Comparison of ENCODE assay signal across 13 cellular contexts in the genomic region with DNA sequence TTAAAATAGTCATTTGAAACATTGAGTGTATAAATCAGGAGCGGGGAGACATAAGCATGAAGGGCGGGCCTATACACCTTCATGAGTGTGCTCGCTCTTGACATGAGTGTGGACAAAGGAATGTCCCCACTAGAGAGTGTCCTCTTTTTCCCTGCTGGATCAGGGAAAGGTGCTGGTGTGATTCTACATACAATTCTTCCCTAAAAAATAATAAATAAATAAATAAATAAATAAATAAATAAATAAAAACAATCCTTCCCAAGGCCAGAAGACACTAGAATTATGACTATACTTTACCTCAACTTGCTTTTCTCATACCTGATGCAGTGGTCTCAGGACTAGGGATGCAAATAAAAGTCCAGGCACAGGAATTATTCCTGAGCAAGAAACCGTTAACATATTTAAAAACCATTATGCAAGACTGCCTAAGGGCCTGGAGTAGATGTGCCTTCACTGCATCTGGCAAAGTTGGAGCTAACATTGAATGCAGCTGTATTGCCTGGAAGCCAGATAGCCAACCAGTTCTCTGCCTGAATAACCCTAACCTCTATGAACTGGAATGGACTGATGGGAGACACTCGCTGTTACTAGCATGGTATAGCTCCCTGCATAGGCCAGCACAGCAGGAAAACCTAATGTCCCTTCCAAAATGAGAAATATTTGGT. TPM values are rescaled to one million over a fixed set of nuclear protein-coding genes. Genes with fewer than 3 reads are reported as not detected.
A peak's percentile ranks its signal among the peaks of the same experiment; 100 is the strongest.
DNase-seq lines count a peak whose midpoint lies in the region; ATAC-seq, FAIRE-seq and TF ChIP-seq lines count a peak whose summit lies in the region.
"Had no signal": no experiment of that assay in that cellular context is flagged by ENCODE, and none has a peak within 500 bp of the region (broad histone marks: within the 10 kb centered on the region; RNA-seq: fewer than 3 reads in every experiment).

No MANE protein-coding gene starts in this region.

- intact Hi-C loops in CD4-positive, alpha-beta T cell (cut with DNase I, micrococcal nuclease) = loop anchor here in 1 of 2 experiments (5.0 kb wide), 1 partner anchor 37 kb away; a partner anchor contains a TSS
- intact Hi-C loops in K562 (cut with micrococcal nuclease) = no loop called here
- intact Hi-C loops in vagina (cut with DNase I) = no loop called here

- DNase-seq in T-helper 1 cell (no peak), K562 (ENCODE audit: extremely low read depth in 1 of 4, low spot score in 3 of 4) (no peak), vagina (ENCODE audit: extremely low spot score in 2 of 2) (peak; percentile 3 to 29)
- DNase-seq in CD4-positive, alpha-beta T cell = no peak
- DNase-seq: C1 segment of cervical spinal cord, DMS79 had no signal

- H3K9me1 ChIP-seq in K562 (ENCODE audit: control insufficient read depth, insufficient read depth, low read length) = no peaks in the 10 kb centered on the region

- no peak for TF ChIP-seq POLR2A in K562 (conservative IDR thresholded peaks at IDR 0.05)
- no peak for TF ChIP-seq POLR2A in vagina (IDR thresholded peaks at IDR 0.05)

- no peaks in the 10 kb centered on the region for H3K36me3 ChIP-seq in K562 (ENCODE audit: control insufficient read depth, insufficient read depth, low read length)
- no peaks in the 10 kb centered on the region for H3K36me3 ChIP-seq in vagina

- H3K4me3 Mint-ChIP-seq in T-helper 1 cell treated with Interleukin-12 subunit alpha and Interleukin-12 subunit beta and Interleukin-4 antibody, amounts not matched to agents 30 μg/mL and 1 μg/mL, for 36 hours = no peak overlapping the region
- H3K4me3 Mint-ChIP-seq in CD4-positive, alpha-beta T cell = peak overlapping the region; percentile 63
- H3K4me3 Mint-ChIP-seq: B cell had no signal

- H3K27ac Mint-ChIP-seq in T-helper 1 cell treated with Interleukin-12 subunit alpha and Interleukin-12 subunit beta and Interleukin-4 antibody, amounts not matched to agents 30 μg/mL and 1 μg/mL, for 36 hours = peak overlapping the region; percentile 12
- H3K27ac Mint-ChIP-seq in CD4-positive, alpha-beta T cell = peak overlapping the region; percentile 96
- H3K27ac Mint-ChIP-seq: B cell had no signal

- POLR2A ChIA-PET in CD4-positive, alpha-beta T cell (lab: Charles Lee) = no interaction called here
- POLR2A ChIA-PET in K562 (lab: Yijun Ruan, JAX) = interaction anchor here (1.0 to 1.2 kb wide), 3 partner anchors 20 to 88 kb away, joined by 3 read pairs; no protein-coding TSS in a partner anchor

- no peak for TF ChIP-seq CTCF in CD4-positive, alpha-beta T cell (IDR thresholded peaks at IDR 0.05)
- TF ChIP-seq CTCF in K562 (IDR thresholded peaks at IDR 0.05 in 2 of 3, conservative IDR thresholded peaks at IDR 0.05 in 1 of 3; ENCODE audit: insufficient read depth in 2 of 3, low read depth in 1 of 3, low read length in 3 of 3) = no peak
- TF ChIP-seq CTCF in vagina (IDR thresholded peaks at IDR 0.05) = no peak

- H3K4me1 ChIP-seq in K562 (replicated peaks in 1 of 2; ENCODE audit: control insufficient read depth in 2 of 2, insufficient read depth in 2 of 2, low read length in 2 of 2) (peaks cover 0 to 6% of the 10 kb centered on the region in 2 experiments; a peak in 3 of 5 replicates), vagina (peaks cover 27% of the 10 kb centered on the region)

- CTCF ChIA-PET in CD4-positive, alpha-beta T cell (lab: Charles Lee) = no interaction called here
- CTCF ChIA-PET in K562 (lab: Yijun Ruan, JAX; ENCODE audit: low intra/inter-chr PET ratio) = no interaction called here

- no peak for TF ChIP-seq RAD21 in K562 (CRISPR knock-in tag; conservative IDR thresholded peaks at IDR 0.05 in 1 of 2, IDR thresholded peaks at IDR 0.05 in 1 of 2)

- no TSS peak for BruUV-seq in K562 (replicated peaks; lab: Mats Ljungman, UMichigan)

- H3K36me3 Mint-ChIP-seq in T-helper 1 cell treated with Interleukin-12 subunit alpha and Interleukin-12 subunit beta and Interleukin-4 antibody, amounts not matched to agents 30 μg/mL and 1 μg/mL, for 36 hours (ENCODE audit: low read depth) = peaks cover 26% of the 10 kb centered on the region
- peaks cover 30% of the 10 kb centered on the region for H3K36me3 Mint-ChIP-seq in CD4-positive, alpha-beta T cell (ENCODE audit: low read depth)

- no peak for ATAC-seq in CD4-positive, alpha-beta T cell (ENCODE audit: poor library complexity)
- ATAC-seq in K562 (no peak), HG03139 (IDR thresholded peaks at IDR 0.05; ENCODE audit: unreplicated experiment) (no peak), HG02840 (IDR thresholded peaks at IDR 0.05; ENCODE audit: low FRiP score, unreplicated experiment) (no peak)
- ATAC-seq: GM12878, HCT116 had no signal

- no peak overlapping the region for H2AFZ ChIP-seq in K562 (ENCODE audit: low read depth, low read length)

- WGBS in K562 (ENCODE audit: insufficient coverage, low coverage, missing lambda C conversion rate) = 8% methylated on average over 5 of the region's 5 CpGs

- no peaks in the 10 kb centered on the region for H3K79me2 ChIP-seq in K562 (ENCODE audit: control insufficient read depth, insufficient read depth, low read length)

- in situ Hi-C loops in K562 (cut with MboI) = no loop called here

- H3K4me3 ChIP-seq in K562 (no peak overlapping the region), vagina (no peak overlapping the region)
- H3K4me3 ChIP-seq: GM12878 had no signal

- H3K9ac ChIP-seq in K562 (ENCODE audit: insufficient read depth in 1 of 2, low read depth in 2 of 2, low read length in 2 of 2) = no peak overlapping the region

- H4K20me1 ChIP-seq in K562 (replicated peaks; ENCODE audit: control insufficient read depth, insufficient read depth, low read length) = 0 out of 2 replicates have a peak, but pooled peaks cover 10% of the 10 kb centered on the region

- no peak for TF ChIP-seq EP300 in K562 (IDR thresholded peaks at IDR 0.05; ENCODE audit: low read length)

- no peaks in the 10 kb centered on the region for H3K9me3 Mint-ChIP-seq in T-helper 1 cell treated with Interleukin-12 subunit alpha and Interleukin-12 subunit beta and Interleukin-4 antibody, amounts not matched to agents 30 μg/mL and 1 μg/mL, for 36 hours
- H3K9me3 Mint-ChIP-seq in CD4-positive, alpha-beta T cell = no peaks in the 10 kb centered on the region

- no peak overlapping the region for H3K4me2 ChIP-seq in K562 (ENCODE audit: insufficient read depth, low read length)

- FAIRE-seq in K562 (lab: Jason Lieb, UNC) = no peak
- FAIRE-seq: GM12878, GM18507 had no signal

- no peaks in the 10 kb centered on the region for H3K27me3 ChIP-seq in CD4-positive, alpha-beta T cell (ENCODE audit: control insufficient read depth, insufficient read depth, low read length)
- peaks cover 35 to 36% of the 10 kb centered on the region in 2 experiments; a peak in 4 of 5 replicates for H3K27me3 ChIP-seq in K562 (ENCODE audit: control insufficient read depth in 2 of 2, insufficient read depth in 2 of 2, low read length in 2 of 2)
- H3K27me3 ChIP-seq in vagina = no peaks in the 10 kb centered on the region

- H3K9me3 ChIP-seq in CD4-positive, alpha-beta T cell (ENCODE audit: control insufficient read depth, low read length) = no peaks in the 10 kb centered on the region
- H3K9me3 ChIP-seq in K562 (replicated peaks; ENCODE audit: control insufficient read depth, insufficient read depth, low read depth, low read length) (no peaks in the 10 kb centered on the region), vagina (no peaks in the 10 kb centered on the region)

- H3K27ac ChIP-seq in CD4-positive, alpha-beta T cell (ENCODE audit: low read depth, low read length) = no peak overlapping the region
- H3K27ac ChIP-seq in K562 (ENCODE audit: extremely low read depth, low read depth, low read length) (no peak overlapping the region), vagina (no peak overlapping the region)

- H3K27me3 Mint-ChIP-seq in T-helper 1 cell treated with Interleukin-12 subunit alpha and Interleukin-12 subunit beta and Interleukin-4 antibody, amounts not matched to agents 30 μg/mL and 1 μg/mL, for 36 hours (ENCODE audit: low read depth) = peaks cover 25% of the 10 kb centered on the region
- H3K27me3 Mint-ChIP-seq in CD4-positive, alpha-beta T cell = peaks cover 9% of the 10 kb centered on the region
- H3K27me3 Mint-ChIP-seq: B cell had no signal

- H3K4me1 Mint-ChIP-seq in T-helper 1 cell treated with Interleukin-12 subunit alpha and Interleukin-12 subunit beta and Interleukin-4 antibody, amounts not matched to agents 30 μg/mL and 1 μg/mL, for 36 hours (ENCODE audit: low read depth) = peaks cover 27% of the 10 kb centered on the region
- H3K4me1 Mint-ChIP-seq in CD4-positive, alpha-beta T cell (ENCODE audit: low read depth) = peaks cover 42% of the 10 kb centered on the region

RNA-seq across cellular contexts. Expression of a gene that starts 37.5 kb away (rescaled TPM):
- 10 to 100 TPM; 14.3 to 14.7 TPM for total RNA-seq in CD4-positive, alpha-beta T cell
- total RNA-seq in K562 (2011; cell fraction: chromatin; rRNA removed; ENCODE audit: low replicate concordance) = 34.9 and 52.1 TPM in 2 replicates
- 45.0 and 45.7 TPM in 2 replicates for total RNA-seq in K562 (2011; cell fraction: nucleolus; rRNA removed)
- 44.4 and 50.8 TPM in 2 replicates for total RNA-seq in K562 (2011; cell fraction: nucleoplasm; rRNA removed)
- total RNA-seq in K562 (2014; rRNA removed) = 18.5 and 21.8 TPM in 2 replicates
- 16.5 and 18.8 TPM in 2 replicates for total RNA-seq in K562 (2014; rRNA removed; fragmentation: Illumina TruSeq; extraction: Trizol)
- 19.8 and 20.6 TPM in 2 replicates for total RNA-seq in K562 (2015; rRNA removed; fragmentation: Illumina TruSeq; extraction: Trizol)
- 21.0 and 23.2 TPM in 2 replicates for total RNA-seq in K562 (2021)
- 25.0 and 32.6 TPM in 2 replicates for polyA plus RNA-seq in K562 (2011; rRNA removed)
- 32.5 and 47.5 TPM in 2 replicates for polyA plus RNA-seq in K562 (2011; cell fraction: cytosol; rRNA removed)
- polyA plus RNA-seq in K562 (2011; cell fraction: nucleus; rRNA removed) = 29.0 and 29.3 TPM in 2 replicates
- 16.5 and 30.9 TPM in 2 replicates for polyA plus RNA-seq in K562 (2012)
- 27.7 and 34.5 TPM in 2 replicates for polyA plus RNA-seq in K562 (2014; fragmentation: Illumina TruSeq; extraction: Trizol)
- 10 to 100 TPM; 13.3 to 18.9 TPM for polyA plus RNA-seq in K562 (2014; fragmentation: Nextera tagmentation; extraction: Ambion mirVana)
- 21.5 and 24.0 TPM in 2 replicates for polyA plus RNA-seq in K562 (2014; rRNA removed)
- polyA minus RNA-seq in K562 (2011; rRNA and poly(A)+ RNA removed) = 37.4 and 40.1 TPM in 2 replicates
- polyA minus RNA-seq in K562 (2011; cell fraction: cytosol; rRNA and poly(A)+ RNA removed) = 21.2 and 28.8 TPM in 2 replicates
- 6.1 and 9.4 TPM in 2 replicates for polyA minus RNA-seq in K562 (2011; cell fraction: nucleus; rRNA and poly(A)+ RNA removed)
- 3.2 TPM for total RNA-seq in vagina

RNA-seq across cellular contexts. Expression of a gene that starts 57.1 kb away (rescaled TPM):
- total RNA-seq in CD4-positive, alpha-beta T cell = 10 to 100 TPM; 10.6 to 14.0 TPM
- 35.0 and 75.6 TPM in 2 replicates for total RNA-seq in K562 (2011; cell fraction: chromatin; rRNA removed; ENCODE audit: low replicate concordance)
- total RNA-seq in K562 (2011; cell fraction: nucleolus; rRNA removed) = 77.2 and 77.4 TPM in 2 replicates
- total RNA-seq in K562 (2011; cell fraction: nucleoplasm; rRNA removed) = 59.2 and 67.5 TPM in 2 replicates
- total RNA-seq in K562 (2014; rRNA removed) (22.0 and 25.4 TPM in 2 replicates), K562 (2014; rRNA removed; fragmentation: Illumina TruSeq; extraction: Trizol) (13.6 and 16.1 TPM in 2 replicates), K562 (2015; rRNA removed; fragmentation: Illumina TruSeq; extraction: Trizol) (16.1 and 16.7 TPM in 2 replicates), K562 (2021) (11.4 and 11.8 TPM in 2 replicates), vagina (19.9 TPM)
- polyA plus RNA-seq in K562 (2011; rRNA removed) (24.6 and 32.7 TPM in 2 replicates), K562 (2014; fragmentation: Illumina TruSeq; extraction: Trizol) (19.5 and 19.6 TPM in 2 replicates), K562 (2014; fragmentation: Nextera tagmentation; extraction: Ambion mirVana) (10 to 100 TPM; 13.5 to 18.0 TPM), K562 (2014; rRNA removed) (15.3 and 20.2 TPM in 2 replicates)
- polyA plus RNA-seq in K562 (2011; cell fraction: cytosol; rRNA removed) = 27.7 and 40.0 TPM in 2 replicates
- polyA plus RNA-seq in K562 (2011; cell fraction: nucleus; rRNA removed) = 50.2 and 51.7 TPM in 2 replicates
- 14.4 and 20.5 TPM in 2 replicates for polyA plus RNA-seq in K562 (2012)
- 26.3 and 28.2 TPM in 2 replicates for polyA minus RNA-seq in K562 (2011; rRNA and poly(A)+ RNA removed)
- polyA minus RNA-seq in K562 (2011; cell fraction: cytosol; rRNA and poly(A)+ RNA removed) = 12.5 and 16.1 TPM in 2 replicates
- 8.2 and 14.7 TPM in 2 replicates for polyA minus RNA-seq in K562 (2011; cell fraction: nucleus; rRNA and poly(A)+ RNA removed)

Comparison
In these comparisons a context has a peak if more than half of its experiments do, and no peak if none do; other contexts are left out.
1. DNase-seq: peak in vagina (2 of 2); none in T-helper 1 cell (0 of 5), CD4-positive, alpha-beta T cell (0 of 10) and K562 (0 of 4).